In genomic region chr7:55348502-55348901, GRCh38 we compare ENCODE assay signal across 14 cellular contexts. TPM values are rescaled to one million over a fixed set of nuclear protein-coding genes. Genes with fewer than 3 reads are reported as not detected.
DNase-seq lines count a peak whose midpoint lies in the region; ATAC-seq and TF ChIP-seq lines count a peak whose summit lies in the region.
"Had no signal": no experiment of that assay in that cellular context is flagged by ENCODE, and none has a peak within 500 bp of the region (broad histone marks: within the 10 kb centered on the region; RNA-seq: fewer than 3 reads in every experiment).

No MANE protein-coding gene starts in this region.

- peak; percentile 70 for ATAC-seq in activated CD4-positive, alpha-beta T cell treated with anti-CD3 and anti-CD28 coated beads for 36 hours
- peak; percentile 56 for ATAC-seq in sciatic nerve
- no peak for ATAC-seq in left colon

- TF ChIP-seq CTCF in endodermal cell (conservative IDR thresholded peaks at IDR 0.05), result no peak

- H3K27me3 ChIP-seq in endodermal cell (ENCODE audit: control insufficient read depth, insufficient read depth, low read length, poor library complexity, severe bottlenecking), result no peaks in the 10 kb centered on the region

- intact Hi-C loops in activated CD4-positive, alpha-beta T cell treated with anti-CD3 and anti-CD28 coated beads for 36 hours (cut with DNase I, micrococcal nuclease), result loop anchor here (1.0 to 5.0 kb wide), 3 partner anchors 16 to 41 kb away; partner anchors contain the start of gene LANCL2 (in 1 of the 2)
- intact Hi-C loops in sciatic nerve (cut with DNase I), result no loop called here
- intact Hi-C loops in left colon (cut with DNase I, micrococcal nuclease), result no loop called here

- H3K36me3 ChIP-seq in endodermal cell (ENCODE audit: control insufficient read depth, insufficient read depth, low read length), result no peaks in the 10 kb centered on the region
- H3K36me3 ChIP-seq: HAP-1 had no signal

- no peaks in the 10 kb centered on the region for H3K9me3 ChIP-seq in endodermal cell (ENCODE audit: control insufficient read depth, low read length)
- H3K9me3 ChIP-seq: HAP-1 had no signal

- H3K36me3 Mint-ChIP-seq in activated CD4-positive, alpha-beta T cell treated with anti-CD3 and anti-CD28 coated beads for 36 hours (ENCODE audit: low read depth), result no peaks in the 10 kb centered on the region
- H3K36me3 Mint-ChIP-seq in endodermal cell (ENCODE audit: low read depth), result no peaks in the 10 kb centered on the region

- no peak overlapping the region for H3K9ac ChIP-seq in endodermal cell (ENCODE audit: extremely low read depth, low read length, poor library complexity, severe bottlenecking)

- H3K27me3 Mint-ChIP-seq in activated CD4-positive, alpha-beta T cell treated with anti-CD3 and anti-CD28 coated beads for 36 hours, result peaks cover 20% of the 10 kb centered on the region
- H3K27me3 Mint-ChIP-seq in endodermal cell (ENCODE audit: insufficient read depth), result peaks cover 11% of the 10 kb centered on the region

- no peaks in the 10 kb centered on the region for H3K4me1 ChIP-seq in endodermal cell (ENCODE audit: control insufficient read depth, insufficient read depth, low read length)
- H3K4me1 ChIP-seq: HAP-1 had no signal

- H3K27ac ChIP-seq in endodermal cell (ENCODE audit: low read depth, low read length), result no peak overlapping the region
- H3K27ac ChIP-seq: epithelial cell of prostate had no signal

- peaks cover 10% of the 10 kb centered on the region for H3K4me1 Mint-ChIP-seq in activated CD4-positive, alpha-beta T cell treated with anti-CD3 and anti-CD28 coated beads for 36 hours
- H3K4me1 Mint-ChIP-seq in endodermal cell, result peaks cover 5% of the 10 kb centered on the region
- H3K4me1 Mint-ChIP-seq: activated B cell treated with CpG ODN at 0.5 μM for 24 hours had no signal

- H3K9me3 Mint-ChIP-seq in activated CD4-positive, alpha-beta T cell treated with anti-CD3 and anti-CD28 coated beads for 36 hours (ENCODE audit: low read depth), result no peaks in the 10 kb centered on the region
- peaks cover 5% of the 10 kb centered on the region for H3K9me3 Mint-ChIP-seq in endodermal cell
- H3K9me3 Mint-ChIP-seq: activated B cell treated with CpG ODN at 0.5 μM for 24 hours had no signal

- CTCF ChIA-PET in activated CD4-positive, alpha-beta T cell treated with anti-CD3 and anti-CD28 coated beads for 36 hours (lab: Charles Lee), result interaction anchor here (0.7 to 3.0 kb wide), 3 partner anchors 42 to 503 kb away, joined by 3 to 7 read pairs (median 3); no protein-coding TSS in a partner anchor

- H3K4me3 Mint-ChIP-seq in activated CD4-positive, alpha-beta T cell treated with anti-CD3 and anti-CD28 coated beads for 36 hours, result no peak overlapping the region
- no peak overlapping the region for H3K4me3 Mint-ChIP-seq in endodermal cell
- H3K4me3 Mint-ChIP-seq: activated B cell treated with CpG ODN at 0.5 μM for 24 hours had no signal

- no peak for DNase-seq in activated CD4-positive, alpha-beta T cell treated with anti-CD3 and anti-CD28 coated beads for 36 hours
- no peak for DNase-seq in activated CD4-positive, alpha-beta T cell treated with anti-CD3 and anti-CD28 coated beads, Interleukin-2, amount 50 U/mL, for 1 hour
- DNase-seq in NCI-H446 treated with DMSO at 0.1 percent for 48 hours (lab: John Stamatoyannopoulos, UW) (peak; percentile 8), cerebellar cortex (ENCODE audit: low spot score) (peak; percentile 37), sciatic nerve (ENCODE audit: low spot score) (no peak), iPS-NIHi11 (ENCODE audit: low spot score) (no peak), endodermal cell (no peak), left colon (no peak)
- DNase-seq: activated B cell treated with CpG ODN at 0.5 μM for 24 hours; activated naive CD4-positive, alpha-beta T cell; NCI-H187 treated with DMSO at 0.1 percent for 48 hours; substantia nigra had no signal

- H3K27ac Mint-ChIP-seq in activated CD4-positive, alpha-beta T cell treated with anti-CD3 and anti-CD28 coated beads for 36 hours, result no peak overlapping the region
- H3K27ac Mint-ChIP-seq in endodermal cell, result no peak overlapping the region
- H3K27ac Mint-ChIP-seq: activated B cell treated with CpG ODN at 0.5 μM for 24 hours had no signal

- POLR2A ChIA-PET in activated CD4-positive, alpha-beta T cell treated with anti-CD3 and anti-CD28 coated beads for 36 hours (lab: Charles Lee), result no interaction called here

- no peak overlapping the region for H3K4me3 ChIP-seq in endodermal cell (ENCODE audit: low read length)
- H3K4me3 ChIP-seq: HAP-1 had no signal

- WGBS in endodermal cell (ENCODE audit: insufficient coverage in 1 of 2, insufficient read length in 1 of 2), 2 experiments, result 91 to 94% methylated on average over 4 of the region's 4 CpGs

RNA-seq across cellular contexts. Expression of gene LANCL2, which starts 16.6 kb away (rescaled TPM):
- 10 to 100 TPM; 11.1 to 11.7 TPM for total RNA-seq in activated CD4-positive, alpha-beta T cell treated with anti-CD3 and anti-CD28 coated beads for 36 hours
- total RNA-seq in sciatic nerve (9.3 TPM), endodermal cell (10 to 100 TPM in 1 of 2 donors, 1 to 10 TPM in 1; 9.4 to 17.7 TPM), left colon (10 to 100 TPM; 14.6 to 17.9 TPM)
- polyA plus RNA-seq in endodermal cell (2013, experiment 1 of 2), result 11.6 TPM
- 11.2 TPM for polyA plus RNA-seq in endodermal cell (2013, experiment 2 of 2)

Comparison
In these comparisons a context has a peak if more than half of its experiments do, and no peak if none do; other contexts are left out.
1. DNase-seq: peak in NCI-H446 treated with DMSO at 0.1 percent for 48 hours (single experiment) and cerebellar cortex (single experiment); none in activated CD4-positive, alpha-beta T cell treated with anti-CD3 and anti-CD28 coated beads for 36 hours (single experiment), activated CD4-positive, alpha-beta T cell treated with anti-CD3 and anti-CD28 coated beads, Interleukin-2, amount 50 U/mL, for 1 hour (single experiment), sciatic nerve (single experiment), iPS-NIHi11 (single experiment), endodermal cell (single experiment) and left colon (0 of 2).
2. intact Hi-C loops: an anchor here in activated CD4-positive, alpha-beta T cell treated with anti-CD3 and anti-CD28 coated beads for 36 hours (1.0 to 5.0 kb wide); none called in sciatic nerve and left colon.